ENCODE assay signal across 9 cellular contexts in the genomic region with DNA sequence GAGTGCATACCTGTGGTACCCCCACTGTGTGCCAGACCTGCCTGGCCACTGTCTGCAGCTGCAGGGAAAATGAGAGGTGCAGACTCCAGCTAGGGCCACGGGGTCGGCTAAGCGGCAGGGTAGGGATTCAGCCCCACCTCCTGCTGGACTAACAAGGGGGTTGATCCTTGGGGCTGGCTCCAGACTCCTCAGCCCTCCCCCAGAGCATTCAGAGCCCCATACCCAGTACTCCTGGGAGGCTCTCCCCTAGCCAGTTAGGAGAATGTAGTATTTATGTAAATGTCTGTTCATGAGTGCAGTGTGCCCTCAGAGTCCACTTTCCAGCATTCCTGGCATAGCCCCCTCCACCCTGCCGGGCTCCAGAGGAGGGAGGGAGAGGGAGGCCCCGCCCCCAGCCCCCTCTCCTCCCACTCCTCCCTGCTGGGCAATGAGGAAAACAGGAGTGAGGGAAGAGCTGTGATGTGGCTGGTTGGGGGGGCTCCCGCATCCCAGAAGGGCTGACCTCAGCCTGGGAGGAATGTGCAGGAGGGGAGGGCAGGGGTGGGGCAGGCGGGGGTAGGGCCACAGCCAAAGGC. TPM values are rescaled to one million over a fixed set of nuclear protein-coding genes. Genes with fewer than 3 reads are reported as not detected.
DNase-seq lines count a peak whose midpoint lies in the region; ATAC-seq and TF ChIP-seq lines count a peak whose summit lies in the region.
"Had no signal": no experiment of that assay in that cellular context is flagged by ENCODE, and none has a peak within 500 bp of the region (broad histone marks: within the 10 kb centered on the region; RNA-seq: fewer than 3 reads in every experiment).

No MANE protein-coding gene starts in this region.

- no peaks in the 10 kb centered on the region for H3K9me3 Mint-ChIP-seq in Calu3 (ENCODE audit: low read depth, unreplicated experiment)
- H3K9me3 Mint-ChIP-seq in stimulated activated naive CD8-positive, alpha-beta T cell treated with anti-CD3 and anti-CD28 coated beads, Interleukin-15, amount 100 ng/mL, for 72 hours, result no peaks in the 10 kb centered on the region

- H3K4me3 Mint-ChIP-seq in Calu3 (ENCODE audit: low read depth, unreplicated experiment), result no peak overlapping the region
- no peak overlapping the region for H3K4me3 Mint-ChIP-seq in stimulated activated naive CD8-positive, alpha-beta T cell treated with anti-CD3 and anti-CD28 coated beads, Interleukin-15, amount 100 ng/mL, for 72 hours

- no peaks in the 10 kb centered on the region for H3K36me3 ChIP-seq in SJCRH30

- TF ChIP-seq CTCF in Calu3 (IDR thresholded peaks at IDR 0.05; ENCODE audit: unreplicated experiment), result no peak

- no TSS peak for BruUV-seq in Calu3 (replicated peaks; lab: Mats Ljungman, UMichigan)

- peaks cover 46% of the 10 kb centered on the region for H3K4me1 Mint-ChIP-seq in Calu3 (ENCODE audit: low read depth, unreplicated experiment)
- peaks cover 14% of the 10 kb centered on the region for H3K4me1 Mint-ChIP-seq in stimulated activated naive CD8-positive, alpha-beta T cell treated with anti-CD3 and anti-CD28 coated beads, Interleukin-15, amount 100 ng/mL, for 72 hours

- no peak for ATAC-seq in stimulated activated naive CD8-positive, alpha-beta T cell treated with anti-CD3 and anti-CD28 coated beads, Interleukin-15, amount 100 ng/mL, for 72 hours

- intact Hi-C loops in Calu3 (cut with micrococcal nuclease; ENCODE audit: unreplicated experiment), result no loop called here

- H3K4me1 ChIP-seq in SJCRH30, result peaks cover 56% of the 10 kb centered on the region

- H3K27me3 Mint-ChIP-seq in Calu3 (ENCODE audit: unreplicated experiment), result no peaks in the 10 kb centered on the region
- peaks cover 37% of the 10 kb centered on the region for H3K27me3 Mint-ChIP-seq in stimulated activated naive CD8-positive, alpha-beta T cell treated with anti-CD3 and anti-CD28 coated beads, Interleukin-15, amount 100 ng/mL, for 72 hours

- H3K9me3 ChIP-seq in SJCRH30 (replicated peaks), result no peaks in the 10 kb centered on the region

- peak overlapping the region; percentile 47; the same call in 1 of the 2 replicates for H3K27ac ChIP-seq in SJCRH30

- no peaks in the 10 kb centered on the region for H3K27me3 ChIP-seq in SJCRH30

- peak; percentile 60 for DNase-seq in Calu3
- DNase-seq in SJCRH30, result peak; percentile 91 to 92
- DNase-seq in fibroblast of the conjunctiva (ENCODE audit: low read depth), result peak; percentile 81
- peak; percentile 80 for DNase-seq in non-pigmented ciliary epithelial cell (ENCODE audit: low read depth)
- no peak for DNase-seq in NCI-H2029 (lab: John Stamatoyannopoulos, UW)
- DNase-seq in OCI-M2 (lab: John Stamatoyannopoulos, UW; ENCODE audit: unreplicated experiment), result no peak
- no peak for DNase-seq in stimulated activated naive CD8-positive, alpha-beta T cell treated with anti-CD3 and anti-CD28 coated beads, Interleukin-15, amount 100 ng/mL, for 72 hours
- no peak for DNase-seq in stimulated activated CD4-positive, alpha-beta T cell treated with anti-CD3 and anti-CD28 coated beads, Interleukin-15, amount 100 ng/mL, for 24 hours

- H3K27ac Mint-ChIP-seq in Calu3 (ENCODE audit: unreplicated experiment), result peak overlapping the region; percentile 83
- no peak overlapping the region for H3K27ac Mint-ChIP-seq in stimulated activated naive CD8-positive, alpha-beta T cell treated with anti-CD3 and anti-CD28 coated beads, Interleukin-15, amount 100 ng/mL, for 72 hours

- CTCF ChIA-PET in Calu3 (lab: Charles Lee), result interaction anchor here (0.7 to 1.6 kb wide), 9 partner anchors 18 to 106 kb away, joined by 3 to 6 read pairs (median 3); partner anchors contain the start of gene GNAI2

- no peak overlapping the region for H3K4me3 ChIP-seq in SJCRH30

- peaks cover 41% of the 10 kb centered on the region for H3K36me3 Mint-ChIP-seq in Calu3 (ENCODE audit: insufficient read depth, unreplicated experiment)

RNA-seq across cellular contexts. Expression of gene SEMA3B, which starts 4.5 kb away (rescaled TPM):
- total RNA-seq in Calu3 (2022), result 20.3 and 25.7 TPM in 2 replicates
- total RNA-seq in SJCRH30 (2014; rRNA removed; shearing (Covaris generic)), result 3.3 and 4.8 TPM in 2 replicates

RNA-seq across cellular contexts. Expression of gene LSMEM2, which starts 14.4 kb away (rescaled TPM):
- 0.32 TPM in 1 of 2 replicates, not detected in the other for total RNA-seq in Calu3 (2022)
- total RNA-seq in SJCRH30 (2014; rRNA removed; shearing (Covaris generic)), result not detected in 2 replicates
- total RNA-seq: dermis microvascular lymphatic vessel endothelial cell had no signal

RNA-seq across cellular contexts. Expression of gene IFRD2, which starts 27.8 kb away (rescaled TPM):
- 121 TPM in 2 replicates for total RNA-seq in Calu3 (2022)
- total RNA-seq in SJCRH30 (2014; rRNA removed; shearing (Covaris generic)), result 85.3 and 98.8 TPM in 2 replicates

RNA-seq across cellular contexts. Expression of gene GNAI2, which starts 28.5 kb away (rescaled TPM):
- total RNA-seq in Calu3 (2022), result 92.5 and 102 TPM in 2 replicates
- total RNA-seq in SJCRH30 (2014; rRNA removed; shearing (Covaris generic)), result 63.8 and 64.7 TPM in 2 replicates

RNA-seq across cellular contexts. Expression of gene HYAL3, which starts 34.7 kb away (rescaled TPM):
- 4.3 and 5.5 TPM in 2 replicates for total RNA-seq in Calu3 (2022)
- 3.6 and 4.5 TPM in 2 replicates for total RNA-seq in SJCRH30 (2014; rRNA removed; shearing (Covaris generic))

Comparison
In these comparisons a context has a peak if more than half of its experiments do, and no peak if none do; other contexts are left out.
1. DNase-seq: peak in Calu3 (single experiment), SJCRH30 (2 of 2), fibroblast of the conjunctiva (single experiment) and non-pigmented ciliary epithelial cell (single experiment); none in NCI-H2029 (single experiment), OCI-M2 (single experiment), stimulated activated naive CD8-positive, alpha-beta T cell treated with anti-CD3 and anti-CD28 coated beads, Interleukin-15, amount 100 ng/mL, for 72 hours (0 of 2) and stimulated activated CD4-positive, alpha-beta T cell treated with anti-CD3 and anti-CD28 coated beads, Interleukin-15, amount 100 ng/mL, for 24 hours (single experiment).